23 cellular contexts compared by ENCODE assay signal in genomic region chr4:6178757-6179156, GRCh38. TPM values are rescaled to one million over a fixed set of nuclear protein-coding genes. Genes with fewer than 3 reads are reported as not detected.
A peak's percentile ranks its signal among the peaks of the same experiment; 100 is the strongest.
DNase-seq lines count a peak whose midpoint lies in the region; ATAC-seq and TF ChIP-seq lines count a peak whose summit lies in the region.
"Had no signal": no experiment of that assay in that cellular context is flagged by ENCODE, and none has a peak within 500 bp of the region (broad histone marks: within the 10 kb centered on the region; RNA-seq: fewer than 3 reads in every experiment).

No MANE protein-coding gene starts in this region.

- no peaks in the 10 kb centered on the region for H3F3A ChIP-seq in Loucy (ENCODE audit: low read depth)

- no peak for TF ChIP-seq CTCF in Loucy (conservative IDR thresholded peaks at IDR 0.05; ENCODE audit: low read length)

- peak overlapping the region; percentile 95 for H3K27ac Mint-ChIP-seq in activated naive CD4-positive, alpha-beta T cell treated with anti-CD3 and anti-CD28 coated beads, Interleukin-2, amount 10 ng/mL, durations not matched to agents 7 days and 5 days
- H3K27ac Mint-ChIP-seq: memory B cell had no signal

- H3K9me3 ChIP-seq in Loucy (ENCODE audit: insufficient read depth, low read depth, low read length) (no peaks in the 10 kb centered on the region), adipocyte (ENCODE audit: control insufficient read depth, low read length) (peaks cover 10% of the 10 kb centered on the region)
- H3K9me3 ChIP-seq: esophagus squamous epithelium, pancreas, right lobe of liver, SJCRH30, vagina had no signal

- CTCF ChIA-PET in activated naive CD4-positive, alpha-beta T cell treated with anti-CD3 and anti-CD28 coated beads, Interleukin-2, amount 10 ng/mL, durations not matched to agents 7 days and 5 days (lab: Charles Lee) = no interaction called here

- peak overlapping the region; percentile 59 for H3K4me2 ChIP-seq in Loucy (ENCODE audit: low read depth, low read length, poor library complexity, severe bottlenecking)
- H3K4me2 ChIP-seq: PC-9 had no signal

- DNase-seq in activated naive CD4-positive, alpha-beta T cell treated with anti-CD3 and anti-CD28 coated beads, Interleukin-2, amount 10 ng/mL, durations not matched to agents 7 days and 5 days = no peak
- DNase-seq in activated naive CD4-positive, alpha-beta T cell treated with Interleukin-2 at 50 U/mL for 16 hours = no peak
- peak; percentile 39 for DNase-seq in adipocyte (ENCODE audit: low read depth)
- DNase-seq in occipital lobe (lab: John Stamatoyannopoulos, UW) = no peak
- no peak for DNase-seq in dedifferentiated amniotic fluid mesenchymal stem cell (ENCODE audit: extremely low spot score)
- DNase-seq in hepatic stellate cell (ENCODE audit: low spot score) = no peak
- DNase-seq: activated CD4-positive, CD25-positive, alpha-beta regulatory T cell; activated naive CD4-positive, alpha-beta T cell; esophagus squamous epithelium; GOT3; MV-4-11; NCI-H187 treated with DMSO at 0.1 percent for 48 hours; PC-9; right lobe of liver; SJCRH30; stimulated activated CD4-positive, alpha-beta T cell treated with anti-CD3 and anti-CD28 coated beads, Interleukin-15, amount 100 ng/mL, for 24 hours; T1000 had no signal

- H4K20me1 ChIP-seq in Loucy (ENCODE audit: insufficient read depth, low read length, poor library complexity, severe bottlenecking) = no peaks in the 10 kb centered on the region

- no peak overlapping the region for H3K4me3 Mint-ChIP-seq in activated naive CD4-positive, alpha-beta T cell treated with anti-CD3 and anti-CD28 coated beads, Interleukin-2, amount 10 ng/mL, durations not matched to agents 7 days and 5 days
- H3K4me3 Mint-ChIP-seq: memory B cell had no signal

- ATAC-seq in GM21528 (IDR thresholded peaks at IDR 0.05; ENCODE audit: low FRiP score, unreplicated experiment) = no peak
- ATAC-seq: pancreas had no signal

- H3K36me3 Mint-ChIP-seq in activated naive CD4-positive, alpha-beta T cell treated with anti-CD3 and anti-CD28 coated beads, Interleukin-2, amount 10 ng/mL, durations not matched to agents 7 days and 5 days = peaks cover 21% of the 10 kb centered on the region
- H3K36me3 Mint-ChIP-seq: memory B cell had no signal

- peaks cover 21% of the 10 kb centered on the region for H3K9me3 Mint-ChIP-seq in activated naive CD4-positive, alpha-beta T cell treated with anti-CD3 and anti-CD28 coated beads, Interleukin-2, amount 10 ng/mL, durations not matched to agents 7 days and 5 days

- no peak overlapping the region for H2AFZ ChIP-seq in Loucy (ENCODE audit: low read length)
- H2AFZ ChIP-seq: PC-9 had no signal

- no peaks in the 10 kb centered on the region for H3K27me3 ChIP-seq in Loucy (ENCODE audit: insufficient read depth, low read length, poor library complexity, severe bottlenecking)
- H3K27me3 ChIP-seq in adipocyte (replicated peaks; ENCODE audit: control insufficient read depth, insufficient read depth, low read length) = peaks cover 3% of the 10 kb centered on the region
- H3K27me3 ChIP-seq: pancreas, right lobe of liver, SJCRH30, vagina had no signal

- H3K79me2 ChIP-seq in Loucy (ENCODE audit: insufficient read depth, low read length) = no peaks in the 10 kb centered on the region

- H3K9me2 ChIP-seq in Loucy (replicated peaks; ENCODE audit: low read depth, low read length) = no peaks in the 10 kb centered on the region

- no peaks in the 10 kb centered on the region for H3K36me3 ChIP-seq in Loucy (ENCODE audit: insufficient read depth, low read length)
- no peaks in the 10 kb centered on the region for H3K36me3 ChIP-seq in adipocyte (ENCODE audit: control insufficient read depth, insufficient read depth, low read length, severe bottlenecking)
- H3K36me3 ChIP-seq: esophagus squamous epithelium, pancreas, right lobe of liver, SJCRH30, suprapubic skin, vagina had no signal

- peaks cover 8% of the 10 kb centered on the region for H3K27me3 Mint-ChIP-seq in activated naive CD4-positive, alpha-beta T cell treated with anti-CD3 and anti-CD28 coated beads, Interleukin-2, amount 10 ng/mL, durations not matched to agents 7 days and 5 days

- peaks cover 61% of the 10 kb centered on the region for H3K4me1 Mint-ChIP-seq in activated naive CD4-positive, alpha-beta T cell treated with anti-CD3 and anti-CD28 coated beads, Interleukin-2, amount 10 ng/mL, durations not matched to agents 7 days and 5 days

- peak overlapping the region; percentile 17 for H3K4me3 ChIP-seq in Loucy (ENCODE audit: low read length, poor library complexity, severe bottlenecking)
- H3K4me3 ChIP-seq in adipocyte (ENCODE audit: low read length) = no peak overlapping the region
- H3K4me3 ChIP-seq: esophagus squamous epithelium, pancreas, PC-9, right lobe of liver, SJCRH30, suprapubic skin, vagina had no signal

- H3K9ac ChIP-seq in Loucy (ENCODE audit: low read depth, low read length, poor library complexity, severe bottlenecking) (no peak overlapping the region), adipocyte (ENCODE audit: low read length) (no peak overlapping the region)

- H3K4me1 ChIP-seq in Loucy (ENCODE audit: insufficient read depth, low read length, poor library complexity, severe bottlenecking) (peaks cover 41% of the 10 kb centered on the region), adipocyte (ENCODE audit: control insufficient read depth, insufficient read depth, low read length) (no peaks in the 10 kb centered on the region)
- H3K4me1 ChIP-seq: esophagus squamous epithelium, pancreas, right lobe of liver, suprapubic skin, vagina had no signal

RNA-seq across cellular contexts. Expression of gene JAKMIP1, which starts 21.6 kb away (rescaled TPM):
- 44.5 TPM for total RNA-seq in occipital lobe
- total RNA-seq: PC-9, SJCRH30 had no signal
